In genomic region chr1:21560916-21561638, GRCh38 we compare ENCODE assay signal across 32 cellular contexts. TPM values are rescaled to one million over a fixed set of nuclear protein-coding genes. Genes with fewer than 3 reads are reported as not detected.
"Had no signal": no experiment of that assay in that cellular context is flagged by ENCODE, and none has a peak within 500 bp of the region (broad histone marks: within the 10 kb centered on the region; RNA-seq: fewer than 3 reads in every experiment).

No MANE protein-coding gene starts in this region.

- H3K36me3 ChIP-seq: gastrocnemius medialis, heart left ventricle, neural progenitor cell, pancreas, tibial artery had no signal

- H3K4me3 ChIP-seq: dorsolateral prefrontal cortex, gastrocnemius medialis, heart left ventricle, hepatocyte, lung, mucosa of descending colon, neural progenitor cell, pancreas, smooth muscle cell, testis, tibial artery had no signal

- H3K27me3 Mint-ChIP-seq: memory B cell, type B pancreatic cell had no signal

- H3K27me3 ChIP-seq: dorsolateral prefrontal cortex, heart left ventricle, hepatocyte, neural progenitor cell, pancreas, testis had no signal

- H3K4me3 Mint-ChIP-seq: endodermal cell; memory B cell; mesothelial cell of epicardium; naive B cell; natural killer cell treated with Interleukin-12 subunit alpha and Interleukin-12 subunit beta and Interleukin-15 and Interleukin-18, amount 100 ng/mL, for 72 hours; neural progenitor cell; stimulated activated effector memory CD8-positive, alpha-beta T cell treated with anti-CD3 and anti-CD28 coated beads, Interleukin-12 subunit alpha, Interleukin-12 subunit beta, amount 100 ng/mL, for 72 hours; type B pancreatic cell had no signal

- H3K4me1 ChIP-seq: gastrocnemius medialis, heart left ventricle, neural progenitor cell, pancreas, testis, tibial artery had no signal

- H3K4me1 Mint-ChIP-seq: memory B cell; naive B cell; stimulated activated effector memory CD8-positive, alpha-beta T cell treated with anti-CD3 and anti-CD28 coated beads, Interleukin-12 subunit alpha, Interleukin-12 subunit beta, amount 100 ng/mL, for 72 hours had no signal

- H3K9me3 ChIP-seq: gastrocnemius medialis, heart left ventricle, mucosa of descending colon, pancreas, testis, tibial artery had no signal

- H3K27ac ChIP-seq: dorsolateral prefrontal cortex, epithelial cell of prostate, gastrocnemius medialis, heart left ventricle, hepatocyte, neural progenitor cell, pancreas, testis, tibial artery had no signal

- H3K36me3 Mint-ChIP-seq: memory B cell; mesothelial cell of epicardium; naive B cell; natural killer cell treated with Interleukin-12 subunit alpha and Interleukin-12 subunit beta and Interleukin-15 and Interleukin-18, amount 100 ng/mL, for 72 hours; neural progenitor cell; stimulated activated effector memory CD8-positive, alpha-beta T cell treated with anti-CD3 and anti-CD28 coated beads, Interleukin-12 subunit alpha, Interleukin-12 subunit beta, amount 100 ng/mL, for 72 hours; type B pancreatic cell had no signal

- H3K79me2 ChIP-seq: hepatocyte had no signal

- H3K9me3 Mint-ChIP-seq: endodermal cell; memory B cell; mesothelial cell of epicardium; naive B cell; natural killer cell treated with Interleukin-12 subunit alpha and Interleukin-12 subunit beta and Interleukin-15 and Interleukin-18, amount 100 ng/mL, for 72 hours; neural progenitor cell; stimulated activated effector memory CD8-positive, alpha-beta T cell treated with anti-CD3 and anti-CD28 coated beads, Interleukin-12 subunit alpha, Interleukin-12 subunit beta, amount 100 ng/mL, for 72 hours; type B pancreatic cell had no signal

- H2AFZ ChIP-seq: hepatocyte, neural progenitor cell had no signal

- H3K4me2 ChIP-seq: hepatocyte, neural progenitor cell, smooth muscle cell had no signal

- DNase-seq: dorsolateral prefrontal cortex; effector CD4-positive, alpha-beta T cell; endodermal cell; foreskin fibroblast; gastrocnemius medialis; kidney; mucosa of descending colon; naive B cell; nucleus accumbens; pancreas; stimulated activated CD4-positive, alpha-beta T cell treated with anti-CD3 and anti-CD28 coated beads, Interleukin-12 subunit alpha, Interleukin-12 subunit beta, amount 100 ng/mL, for 4 hours; stimulated activated CD4-positive, alpha-beta T cell treated with anti-CD3 and anti-CD28 coated beads, Interleukin-1b, Interleukin-23, amount 100 ng/mL, for 48 hours; stimulated activated CD4-positive, alpha-beta T cell treated with anti-CD3 and anti-CD28 coated beads, Interleukin-4, amount 100 ng/mL, for 1 hour; stimulated activated naive CD4-positive, alpha-beta T cell treated with Interleukin-2 at 50 U/mL for 16 hours; substantia nigra; testis; tibial artery had no signal

- FAIRE-seq: colon, kidney, pancreas had no signal

- H3K27ac Mint-ChIP-seq: memory B cell; mesothelial cell of epicardium; naive B cell; natural killer cell treated with Interleukin-12 subunit alpha and Interleukin-12 subunit beta and Interleukin-15 and Interleukin-18, amount 100 ng/mL, for 72 hours; neural progenitor cell; stimulated activated effector memory CD8-positive, alpha-beta T cell treated with anti-CD3 and anti-CD28 coated beads, Interleukin-12 subunit alpha, Interleukin-12 subunit beta, amount 100 ng/mL, for 72 hours; type B pancreatic cell had no signal

- ATAC-seq: esophagus mucosa; gastrocnemius medialis; heart left ventricle; left lobe of liver; mucosa of descending colon; pancreas; sciatic nerve; stimulated activated effector memory CD8-positive, alpha-beta T cell treated with anti-CD3 and anti-CD28 coated beads, Interleukin-12 subunit alpha, Interleukin-12 subunit beta, amount 100 ng/mL, for 72 hours had no signal

- H3K9ac ChIP-seq: neural progenitor cell had no signal

RNA-seq across cellular contexts. Expression of gene ALPL, which starts 51.9 kb away (rescaled TPM):
- total RNA-seq: natural killer cell treated with Interleukin-12 subunit alpha and Interleukin-12 subunit beta and Interleukin-15 and Interleukin-18, amount 100 ng/mL, for 72 hours had no signal
